9 cellular contexts compared by ENCODE assay signal in the genomic region with DNA sequence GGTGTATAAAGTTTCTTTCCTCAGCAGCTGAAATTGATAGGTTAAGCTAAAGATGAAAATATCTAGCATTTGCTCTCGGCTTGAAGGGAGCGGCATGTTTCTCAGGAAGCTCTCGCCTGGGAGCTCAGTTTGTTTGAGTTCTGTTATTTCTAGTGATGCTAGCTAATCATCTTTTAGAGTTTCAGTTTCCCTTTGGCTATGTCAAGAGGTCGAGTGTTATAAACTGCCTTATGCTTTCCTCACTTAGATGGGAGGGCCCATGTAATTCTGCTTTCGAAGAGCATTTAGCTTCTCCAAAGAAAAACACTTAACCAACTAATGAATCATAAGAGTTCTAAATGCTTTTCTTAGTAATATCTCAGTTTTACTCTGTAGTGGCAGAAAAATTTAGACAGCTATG. TPM values are rescaled to one million over a fixed set of nuclear protein-coding genes. Genes with fewer than 3 reads are reported as not detected.
DNase-seq lines count a peak whose midpoint lies in the region; ATAC-seq and TF ChIP-seq lines count a peak whose summit lies in the region.
"Had no signal": no experiment of that assay in that cellular context is flagged by ENCODE, and none has a peak within 500 bp of the region (broad histone marks: within the 10 kb centered on the region; RNA-seq: fewer than 3 reads in every experiment).

No MANE protein-coding gene starts in this region.

- peak overlapping the region; percentile 61 for H3K27ac Mint-ChIP-seq in stimulated activated naive CD8-positive, alpha-beta T cell treated with anti-CD3 and anti-CD28 coated beads, Interleukin-15, Interleukin-2, amounts not matched to agents 100 ng/mL and 50 ng/mL, for 24 hours

- ATAC-seq in HG02759 (IDR thresholded peaks at IDR 0.05; ENCODE audit: unreplicated experiment) = peak; percentile 99

- TF ChIP-seq CTCF in fibroblast of villous mesenchyme (IDR thresholded peaks at IDR 0.05; ENCODE audit: insufficient read depth, low read depth, low read length) = no peak

- H3K27me3 Mint-ChIP-seq in stimulated activated naive CD8-positive, alpha-beta T cell treated with anti-CD3 and anti-CD28 coated beads, Interleukin-15, Interleukin-2, amounts not matched to agents 100 ng/mL and 50 ng/mL, for 24 hours = peaks cover 4% of the 10 kb centered on the region

- DNase-seq in activated CD4-positive, alpha-beta T cell treated with anti-CD3 and anti-CD28 coated beads for 48 hours = peak; percentile 35
- no peak for DNase-seq in activated CD4-positive, alpha-beta T cell treated with anti-CD3 and anti-CD28 coated beads, Interleukin-2, amount 50 U/mL, for 4 hours
- DNase-seq in RPMI7951 (ENCODE audit: low read depth) (peak; percentile 41), fibroblast of villous mesenchyme (ENCODE audit: low read depth) (peak; percentile 64), NCI-H82 (lab: John Stamatoyannopoulos, UW) (no peak)
- DNase-seq in activated CD8-positive, alpha-beta memory T cell treated with anti-CD3 and anti-CD28 coated beads for 24 hours = no peak

- peaks cover 55% of the 10 kb centered on the region for H3K4me1 Mint-ChIP-seq in stimulated activated naive CD8-positive, alpha-beta T cell treated with anti-CD3 and anti-CD28 coated beads, Interleukin-15, Interleukin-2, amounts not matched to agents 100 ng/mL and 50 ng/mL, for 24 hours (ENCODE audit: low read depth)

- H3K4me3 ChIP-seq in fibroblast of villous mesenchyme (ENCODE audit: low read depth, low read length) = no peak overlapping the region
- H3K4me3 ChIP-seq: BLaER1 had no signal

- H3K36me3 Mint-ChIP-seq in stimulated activated naive CD8-positive, alpha-beta T cell treated with anti-CD3 and anti-CD28 coated beads, Interleukin-15, Interleukin-2, amounts not matched to agents 100 ng/mL and 50 ng/mL, for 24 hours (ENCODE audit: low read depth) = no peaks in the 10 kb centered on the region

- H3K9me3 Mint-ChIP-seq in stimulated activated naive CD8-positive, alpha-beta T cell treated with anti-CD3 and anti-CD28 coated beads, Interleukin-15, Interleukin-2, amounts not matched to agents 100 ng/mL and 50 ng/mL, for 24 hours = peaks cover 4% of the 10 kb centered on the region

- peak overlapping the region; percentile 72 for H3K4me3 Mint-ChIP-seq in stimulated activated naive CD8-positive, alpha-beta T cell treated with anti-CD3 and anti-CD28 coated beads, Interleukin-15, Interleukin-2, amounts not matched to agents 100 ng/mL and 50 ng/mL, for 24 hours

RNA-seq across cellular contexts. Expression of a gene that starts 33.6 kb away (rescaled TPM):
- total RNA-seq in RPMI7951 (2014; rRNA removed; shearing (Covaris generic)) = 0.12 TPM in 1 of 2 replicates, not detected in the other
- total RNA-seq in fibroblast of villous mesenchyme = 0.43 and 0.64 TPM in 2 replicates

RNA-seq across cellular contexts. Expression of a gene that starts 52.9 kb away (rescaled TPM):
- not detected in 2 replicates for total RNA-seq in RPMI7951 (2014; rRNA removed; shearing (Covaris generic))
- not detected in 2 replicates for total RNA-seq in fibroblast of villous mesenchyme

Comparison
In these comparisons a context has a peak if more than half of its experiments do, and no peak if none do; other contexts are left out.
1. DNase-seq: peak in activated CD4-positive, alpha-beta T cell treated with anti-CD3 and anti-CD28 coated beads for 48 hours (single experiment), RPMI7951 (single experiment) and fibroblast of villous mesenchyme (single experiment); none in activated CD4-positive, alpha-beta T cell treated with anti-CD3 and anti-CD28 coated beads, Interleukin-2, amount 50 U/mL, for 4 hours (0 of 2), activated CD8-positive, alpha-beta memory T cell treated with anti-CD3 and anti-CD28 coated beads for 24 hours (single experiment) and NCI-H82 (single experiment).